ENCODE assay signal across 1 cellular context in genomic region chr5:124383693-124384092, GRCh38.
TF ChIP-seq lines count a peak whose summit lies in the region.

No MANE protein-coding gene starts in this region.

TF ChIP-seq in HEK293, 187 proteins besides CTCF, POLR2A, EP300 and RAD21 (continued from another document):
- TF ChIP-seq PRDM2 (tag by site-specific recombination; IDR thresholded peaks at IDR 0.05; ENCODE audit: borderline replicate concordance) (no peak), SCRT1 (tag by site-specific recombination; IDR thresholded peaks at IDR 0.05; ENCODE audit: borderline replicate concordance) (no peak), ZNF146 (tag by site-specific recombination; IDR thresholded peaks at IDR 0.05) (no peak)
TF ChIP-seq in HEK293: peak in this region for 2.
